In genomic region chr20:54208492-54209044, GRCh38 we compare ENCODE assay signal across 8 cellular contexts. TPM values are rescaled to one million over a fixed set of nuclear protein-coding genes. Genes with fewer than 3 reads are reported as not detected.
A peak's percentile ranks its signal among the peaks of the same experiment; 100 is the strongest.
DNase-seq lines count a peak whose midpoint lies in the region; ATAC-seq and TF ChIP-seq lines count a peak whose summit lies in the region.

No MANE protein-coding gene starts in this region.

- H3K9ac ChIP-seq in rectal smooth muscle tissue (ENCODE audit: low read length), result peak overlapping the region; percentile 98

- no peaks in the 10 kb centered on the region for H3K9me3 ChIP-seq in left ventricle myocardium inferior (replicated peaks)

- DNase-seq in EH (ENCODE audit: low read depth), result peak; percentile 55
- DNase-seq in HuH-7 (ENCODE audit: low spot score), result peak; percentile 26
- DNase-seq in activated CD8-positive, alpha-beta T cell treated with anti-CD3 and anti-CD28 coated beads, Interleukin-2, amount 10 ng/mL, durations not matched to agents 7 days and 5 days, result peak; percentile 28
- DNase-seq in left ventricle myocardium inferior, result no peak
- no peak for DNase-seq in T-helper 9 cell
- DNase-seq in GDM1 (lab: John Stamatoyannopoulos, UW), result no peak

- H3K9me3 Mint-ChIP-seq in activated CD8-positive, alpha-beta T cell treated with anti-CD3 and anti-CD28 coated beads, Interleukin-2, amount 10 ng/mL, durations not matched to agents 7 days and 5 days (ENCODE audit: insufficient read depth), result no peaks in the 10 kb centered on the region

- TF ChIP-seq CTCF in left ventricle myocardium inferior (IDR thresholded peaks at IDR 0.05; ENCODE audit: borderline replicate concordance), result no peak

- H3K4me3 ChIP-seq in left ventricle myocardium inferior (peak overlapping the region; percentile 97), rectal smooth muscle tissue (ENCODE audit: low read length) (peak overlapping the region; percentile 81)

- H3K36me3 ChIP-seq in left ventricle myocardium inferior (peaks cover 3% of the 10 kb centered on the region), rectal smooth muscle tissue (ENCODE audit: control insufficient read depth, insufficient read depth, low read length) (no peaks in the 10 kb centered on the region)

- CTCF ChIA-PET in activated CD8-positive, alpha-beta T cell treated with anti-CD3 and anti-CD28 coated beads, Interleukin-2, amount 10 ng/mL, durations not matched to agents 7 days and 5 days (lab: Charles Lee), result interaction anchor here (0.6 to 3.5 kb wide), 12 partner anchors 9 to 1007 kb away, joined by 3 to 31 read pairs (median 6); no protein-coding TSS in a partner anchor

- intact Hi-C loops in left ventricle myocardium inferior (cut with micrococcal nuclease), result no loop called here

- H3K27me3 ChIP-seq in left ventricle myocardium inferior (ENCODE audit: low read depth) (no peaks in the 10 kb centered on the region), rectal smooth muscle tissue (ENCODE audit: control insufficient read depth, insufficient read depth, low read length) (no peaks in the 10 kb centered on the region)

- H3K4me1 Mint-ChIP-seq in activated CD8-positive, alpha-beta T cell treated with anti-CD3 and anti-CD28 coated beads, Interleukin-2, amount 10 ng/mL, durations not matched to agents 7 days and 5 days (ENCODE audit: low read depth), result peaks cover 19% of the 10 kb centered on the region

- ATAC-seq in GM21367 (IDR thresholded peaks at IDR 0.05; ENCODE audit: unreplicated experiment), result peak; percentile 11
- ATAC-seq in activated CD8-positive, alpha-beta T cell treated with anti-CD3 and anti-CD28 coated beads, Interleukin-2, amount 10 ng/mL, durations not matched to agents 7 days and 5 days, result peak; percentile 9

- peaks cover 8% of the 10 kb centered on the region for H3K36me3 Mint-ChIP-seq in activated CD8-positive, alpha-beta T cell treated with anti-CD3 and anti-CD28 coated beads, Interleukin-2, amount 10 ng/mL, durations not matched to agents 7 days and 5 days (ENCODE audit: low read depth)

- H3K27me3 Mint-ChIP-seq in activated CD8-positive, alpha-beta T cell treated with anti-CD3 and anti-CD28 coated beads, Interleukin-2, amount 10 ng/mL, durations not matched to agents 7 days and 5 days (ENCODE audit: low read depth), result peaks cover 3% of the 10 kb centered on the region

- H3K27ac ChIP-seq in left ventricle myocardium inferior (replicated peaks) (peak overlapping the region; percentile 98), rectal smooth muscle tissue (ENCODE audit: low read depth, low read length) (peak overlapping the region; percentile 100)

- H3K27ac Mint-ChIP-seq in activated CD8-positive, alpha-beta T cell treated with anti-CD3 and anti-CD28 coated beads, Interleukin-2, amount 10 ng/mL, durations not matched to agents 7 days and 5 days, result peak overlapping the region; percentile 79

- POLR2A ChIA-PET in activated CD8-positive, alpha-beta T cell treated with anti-CD3 and anti-CD28 coated beads, Interleukin-2, amount 10 ng/mL, durations not matched to agents 7 days and 5 days (lab: Charles Lee), result interaction anchor here (0.6 to 1.9 kb wide), 6 partner anchors 14 to 1954 kb away, joined by 3 to 6 read pairs (median 4); no protein-coding TSS in a partner anchor

- peak overlapping the region; percentile 88 for H3K4me3 Mint-ChIP-seq in activated CD8-positive, alpha-beta T cell treated with anti-CD3 and anti-CD28 coated beads, Interleukin-2, amount 10 ng/mL, durations not matched to agents 7 days and 5 days

- H3K4me1 ChIP-seq in left ventricle myocardium inferior, result peaks cover 46% of the 10 kb centered on the region
- H3K4me1 ChIP-seq in rectal smooth muscle tissue (ENCODE audit: control insufficient read depth, insufficient read depth, low read length), result peaks cover 9% of the 10 kb centered on the region

RNA-seq across cellular contexts. Expression of gene PFDN4, which starts 0.7 kb away (rescaled TPM):
- 10 to 100 TPM; 22.2 to 24.5 TPM for total RNA-seq in activated CD8-positive, alpha-beta T cell treated with anti-CD3 and anti-CD28 coated beads, Interleukin-2, amount 10 ng/mL, durations not matched to agents 7 days and 5 days
- 23.4 TPM for total RNA-seq in left ventricle myocardium inferior

RNA-seq across cellular contexts. Expression of gene CYP24A1, which starts 34.8 kb away (rescaled TPM):
- not detected for total RNA-seq in activated CD8-positive, alpha-beta T cell treated with anti-CD3 and anti-CD28 coated beads, Interleukin-2, amount 10 ng/mL, durations not matched to agents 7 days and 5 days
- total RNA-seq in left ventricle myocardium inferior, result not detected

Comparison
In these comparisons a context has a peak if more than half of its experiments do, and no peak if none do; other contexts are left out.
1. DNase-seq: peak in EH (single experiment), HuH-7 (single experiment) and activated CD8-positive, alpha-beta T cell treated with anti-CD3 and anti-CD28 coated beads, Interleukin-2, amount 10 ng/mL, durations not matched to agents 7 days and 5 days (single experiment); none in left ventricle myocardium inferior (single experiment), T-helper 9 cell (single experiment) and GDM1 (single experiment).